In genomic region chr2:234869164-234869563, GRCh38 we compare ENCODE assay signal across 28 cellular contexts.
"Had no signal": no experiment of that assay in that cellular context is flagged by ENCODE, and none has a peak within 500 bp of the region (broad histone marks: within the 10 kb centered on the region; RNA-seq: fewer than 3 reads in every experiment).

No MANE protein-coding gene starts in this region.

- DNase-seq: stimulated activated CD4-positive, alpha-beta T cell treated with anti-CD3 and anti-CD28 coated beads, Interleukin-2, amount 100 ng/mL, for 48 hours; stimulated activated CD4-positive, alpha-beta T cell treated with anti-CD3 and anti-CD28 coated beads, Interleukin-4, amount 100 ng/mL, for 1 hour; stimulated activated CD4-positive, alpha-beta T cell treated with anti-CD3 and anti-CD28 coated beads, Interleukin-4, amount 100 ng/mL, for 24 hours; stimulated activated CD4-positive, alpha-beta T cell treated with anti-CD3 and anti-CD28 coated beads, Interleukin-4, amount 100 ng/mL, for 4 hours; stimulated activated CD8-positive, alpha-beta memory T cell treated with anti-CD3 and anti-CD28 coated beads, Interleukin-4, amount 100 ng/mL, for 48 hours; stimulated activated naive B cell treated with anti-CD40 and anti-IgM and Interleukin-4, amounts not matched to agents 10 μg/mL and 1 μg/mL and 100 μg/mL, for 72 hours; stimulated activated naive CD4-positive, alpha-beta T cell; stimulated activated naive CD4-positive, alpha-beta T cell treated with Interleukin-2 at 50 U/mL for 16 hours; stimulated activated naive CD8-positive, alpha-beta T cell treated with anti-CD3 and anti-CD28 coated beads, Interleukin-15, amount 100 ng/mL, for 72 hours; stimulated activated naive CD8-positive, alpha-beta T cell treated with anti-CD3 and anti-CD28 coated beads, Interleukin-15, Interleukin-2, amounts not matched to agents 100 U/mL and 50 U/mL, for 24 hours; stomach; substantia nigra; testis; thyroid gland; tibial artery; transverse colon; upper lobe of left lung; upper lobe of right lung; uterus had no signal

- H3K4me1 ChIP-seq: testis, thyroid gland, tibial artery, tibial nerve, transverse colon, upper lobe of left lung, upper lobe of right lung, uterus, vagina had no signal

- H3K27ac ChIP-seq: stomach, suprapubic skin, testis, thoracic aorta, thyroid gland, tibial artery, tibial nerve, transverse colon, upper lobe of left lung, upper lobe of right lung, uterus, vagina had no signal

- H3K27me3 ChIP-seq: stomach, suprapubic skin, testis, thyroid gland, tibial artery, tibial nerve, transverse colon, upper lobe of left lung, upper lobe of right lung, uterus, vagina had no signal

- H3K4me3 ChIP-seq: stomach, suprapubic skin, testis, thoracic aorta, thyroid gland, tibial artery, tibial nerve, transverse colon, upper lobe of left lung, upper lobe of right lung, uterus, vagina had no signal

- H3K9me3 Mint-ChIP-seq: stimulated activated effector memory CD8-positive, alpha-beta T cell treated with anti-CD3 and anti-CD28 coated beads, Interleukin-12 subunit alpha, Interleukin-12 subunit beta, amount 100 ng/mL, for 72 hours had no signal

- H3K9me3 ChIP-seq: stomach, suprapubic skin, testis, thoracic aorta, thyroid gland, tibial artery, transverse colon, upper lobe of left lung, upper lobe of right lung, uterus, vagina had no signal

- FAIRE-seq: urothelium cell line had no signal

- ATAC-seq: stimulated activated effector memory CD8-positive, alpha-beta T cell treated with anti-CD3 and anti-CD28 coated beads, Interleukin-12 subunit alpha, Interleukin-12 subunit beta, amount 100 ng/mL, for 72 hours; stimulated activated memory B cell treated with anti-CD40 and anti-IgM and Interleukin-4, amounts not matched to agents 10 μg/mL and 1 μg/mL and 100 μg/mL, for 72 hours; stimulated activated naive B cell treated with anti-CD40 and anti-IgM and Interleukin-4, amounts not matched to agents 10 μg/mL and 1 μg/mL and 100 μg/mL, for 72 hours; stimulated activated naive CD8-positive, alpha-beta T cell treated with anti-CD3 and anti-CD28 coated beads, Interleukin-15, amount 100 ng/mL, for 72 hours; stimulated activated naive CD8-positive, alpha-beta T cell treated with anti-CD3 and anti-CD28 coated beads, Interleukin-15, Interleukin-2, amounts not matched to agents 100 U/mL and 50 U/mL, for 24 hours; upper lobe of right lung had no signal

- H3K36me3 Mint-ChIP-seq: stimulated activated effector memory CD8-positive, alpha-beta T cell treated with anti-CD3 and anti-CD28 coated beads, Interleukin-12 subunit alpha, Interleukin-12 subunit beta, amount 100 ng/mL, for 72 hours; type B pancreatic cell had no signal

- H3K36me3 ChIP-seq: stomach, suprapubic skin, thoracic aorta, thyroid gland, tibial artery, tibial nerve, transverse colon, upper lobe of left lung, upper lobe of right lung, uterus, vagina had no signal

- H3K27ac Mint-ChIP-seq: stimulated activated effector memory CD8-positive, alpha-beta T cell treated with anti-CD3 and anti-CD28 coated beads, Interleukin-12 subunit alpha, Interleukin-12 subunit beta, amount 100 ng/mL, for 72 hours; stimulated activated memory B cell treated with anti-CD40 and anti-IgM and Interleukin-4, amounts not matched to agents 10 μg/mL and 1 μg/mL and 100 μg/mL, for 72 hours; stimulated activated naive B cell treated with anti-CD40 and anti-IgM and Interleukin-4, amounts not matched to agents 10 μg/mL and 1 μg/mL and 100 μg/mL, for 72 hours; stimulated activated naive CD8-positive, alpha-beta T cell treated with anti-CD3 and anti-CD28 coated beads, Interleukin-15, amount 100 ng/mL, for 72 hours; stimulated activated naive CD8-positive, alpha-beta T cell treated with anti-CD3 and anti-CD28 coated beads, Interleukin-15, Interleukin-2, amounts not matched to agents 100 ng/mL and 50 ng/mL, for 24 hours; type B pancreatic cell had no signal
